ENCODE assay signal across 21 cellular contexts in genomic region chr7:5232485-5232837, GRCh38. TPM values are rescaled to one million over a fixed set of nuclear protein-coding genes. Genes with fewer than 3 reads are reported as not detected.
A peak's percentile ranks its signal among the peaks of the same experiment; 100 is the strongest.
DNase-seq lines count a peak whose midpoint lies in the region; ATAC-seq, FAIRE-seq and TF ChIP-seq lines count a peak whose summit lies in the region.
"Had no signal": no experiment of that assay in that cellular context is flagged by ENCODE, and none has a peak within 500 bp of the region (broad histone marks: within the 10 kb centered on the region; RNA-seq: fewer than 3 reads in every experiment).

No MANE protein-coding gene starts in this region.

- peaks cover 44% of the 10 kb centered on the region for H3K4me1 Mint-ChIP-seq in activated naive CD8-positive, alpha-beta T cell (ENCODE audit: low read depth)
- H3K4me1 Mint-ChIP-seq in activated naive CD8-positive, alpha-beta T cell treated with anti-CD3 and anti-CD28 coated beads for 36 hours = peaks cover 34% of the 10 kb centered on the region

- peak overlapping the region in 3 of 4 donors; percentile 46 to 63 (median 51) for H3K27ac ChIP-seq in transverse colon
- H3K27ac ChIP-seq: 22Rv1, pancreas had no signal

- TF ChIP-seq POLR2A in transverse colon (IDR thresholded peaks at IDR 0.05) = no peak

- ATAC-seq in GM21717 (IDR thresholded peaks at IDR 0.05; ENCODE audit: unreplicated experiment) (peak; percentile 0), HG03196 (IDR thresholded peaks at IDR 0.05; ENCODE audit: unreplicated experiment) (no peak)
- ATAC-seq: activated CD4-positive, alpha-beta T cell treated with anti-CD3 and anti-CD28 coated beads for 36 hours had no signal

- peak overlapping the region; percentile 30 for H3K4me3 Mint-ChIP-seq in activated naive CD8-positive, alpha-beta T cell
- no peak overlapping the region for H3K4me3 Mint-ChIP-seq in activated naive CD8-positive, alpha-beta T cell treated with anti-CD3 and anti-CD28 coated beads for 36 hours
- H3K4me3 Mint-ChIP-seq: activated CD4-positive, alpha-beta T cell treated with anti-CD3 and anti-CD28 coated beads for 36 hours had no signal

- H3K36me3 ChIP-seq in bronchial epithelial cell (ENCODE audit: control insufficient read depth, insufficient read depth, low read length) = peaks cover 17% of the 10 kb centered on the region
- peaks cover 0 to 36% (median 18%) of the 10 kb centered on the region in 4 donors for H3K36me3 ChIP-seq in transverse colon

- H3K27me3 Mint-ChIP-seq in activated naive CD8-positive, alpha-beta T cell = no peaks in the 10 kb centered on the region
- peaks cover 4% of the 10 kb centered on the region for H3K27me3 Mint-ChIP-seq in activated naive CD8-positive, alpha-beta T cell treated with anti-CD3 and anti-CD28 coated beads for 36 hours
- H3K27me3 Mint-ChIP-seq: activated CD4-positive, alpha-beta T cell treated with anti-CD3 and anti-CD28 coated beads for 36 hours had no signal

- H3K36me3 Mint-ChIP-seq in activated naive CD8-positive, alpha-beta T cell = peaks cover 6% of the 10 kb centered on the region
- peaks cover 18% of the 10 kb centered on the region for H3K36me3 Mint-ChIP-seq in activated naive CD8-positive, alpha-beta T cell treated with anti-CD3 and anti-CD28 coated beads for 36 hours

- 90% methylated on average over 13 of the region's 13 CpGs; no CpG with 5 or more reads in 1 of the 2 donors for WGBS in transverse colon (ENCODE audit: low coverage in 1 of 2), 2 donors

- in situ Hi-C loops in transverse colon (cut with MboI; ENCODE audit: low pct_ligation_motif_present in 1 of 4, low pct_unique_long_range_greater_than_20kb in 1 of 4, low sequenced_read_pairs in 3 of 4) = loop anchor here in 2 of 4 donors (25.0 kb wide), 1 partner anchor 230 kb away; no protein-coding TSS in a partner anchor

- peak; percentile 40 for FAIRE-seq in bronchial epithelial cell (lab: Jason Lieb, UNC)
- FAIRE-seq: pancreas had no signal

- H3K4me1 ChIP-seq in transverse colon = peaks cover 0 to 11% (median 0%) of the 10 kb centered on the region in 4 donors
- H3K4me1 ChIP-seq: HAP-1, pancreas had no signal

- H3K9me3 Mint-ChIP-seq in activated naive CD8-positive, alpha-beta T cell (ENCODE audit: low read depth) = no peaks in the 10 kb centered on the region
- no peaks in the 10 kb centered on the region for H3K9me3 Mint-ChIP-seq in activated naive CD8-positive, alpha-beta T cell treated with anti-CD3 and anti-CD28 coated beads for 36 hours
- H3K9me3 Mint-ChIP-seq: activated T-helper 2 cell treated with anti-CD3 and anti-CD28 coated beads, Interferon-gamma antibody, Interleukin-2, Interleukin-4, amounts not matched to agents 10 μg/mL and 5 μg/mL and 100 μg/mL, durations not matched to agents 14 hours and 24 hours and 36 hours had no signal

- intact Hi-C loops in transverse colon (cut with DNase I; ENCODE audit: low total_unique reads) = loop anchor here (10.0 kb wide), 1 partner anchor 222 kb away; no protein-coding TSS in a partner anchor

- H3K4me3 ChIP-seq in bronchial epithelial cell (ENCODE audit: low read depth, low read length) (no peak overlapping the region), transverse colon (no peak overlapping the region)
- H3K4me3 ChIP-seq: esophagus muscularis mucosa, HAP-1, lung, pancreas, Peyer's patch had no signal

- TF ChIP-seq CTCF in bronchial epithelial cell (IDR thresholded peaks at IDR 0.05; ENCODE audit: insufficient read depth, low read length, severe bottlenecking) (no peak), transverse colon (IDR thresholded peaks at IDR 0.05) (no peak)

- H3K27ac Mint-ChIP-seq in activated naive CD8-positive, alpha-beta T cell = no peak overlapping the region
- no peak overlapping the region for H3K27ac Mint-ChIP-seq in activated naive CD8-positive, alpha-beta T cell treated with anti-CD3 and anti-CD28 coated beads for 36 hours
- H3K27ac Mint-ChIP-seq: activated CD4-positive, alpha-beta T cell treated with anti-CD3 and anti-CD28 coated beads for 36 hours; activated T-helper 2 cell treated with anti-CD3 and anti-CD28 coated beads, Interferon-gamma antibody, Interleukin-2, Interleukin-4, amounts not matched to agents 10 μg/mL and 5 μg/mL and 100 μg/mL, durations not matched to agents 14 hours and 24 hours and 36 hours had no signal

- no peak for DNase-seq in activated naive CD8-positive, alpha-beta T cell treated with anti-CD3 and anti-CD28 coated beads for 36 hours
- DNase-seq in bronchial epithelial cell (ENCODE audit: low read depth) (no peak), transverse colon (no peak), activated gamma-delta T cell (lab: John Stamatoyannopoulos, UW) (no peak), NCI-H69 (lab: John Stamatoyannopoulos, UW) (no peak)
- DNase-seq: activated CD4-positive, alpha-beta T cell treated with anti-CD3 and anti-CD28 coated beads for 36 hours; C1 segment of cervical spinal cord; DMS 273 treated with DMSO at 0.1 percent for 48 hours; GF-D8; NCI-H82; stimulated activated CD4-positive, alpha-beta T cell treated with anti-CD3 and anti-CD28 coated beads, Interleukin-2, amount 100 ng/mL, for 24 hours had no signal

- H3K27me3 ChIP-seq in bronchial epithelial cell (ENCODE audit: control insufficient read depth, insufficient read depth, low read length) (no peaks in the 10 kb centered on the region), transverse colon (no peaks in the 10 kb centered on the region)
- H3K27me3 ChIP-seq: esophagus muscularis mucosa, pancreas, Peyer's patch had no signal

- TF ChIP-seq EP300 in transverse colon (IDR thresholded peaks at IDR 0.05; ENCODE audit: low read depth) = no peak

- no peaks in the 10 kb centered on the region for H3K9me3 ChIP-seq in transverse colon
- H3K9me3 ChIP-seq: esophagus muscularis mucosa, HAP-1, pancreas, Peyer's patch had no signal

RNA-seq across cellular contexts. Expression of gene WIPI2, which starts 42.4 kb away (rescaled TPM):
- total RNA-seq in activated naive CD8-positive, alpha-beta T cell treated with anti-CD3 and anti-CD28 coated beads for 36 hours = 10 to 100 TPM; 41.5 to 43.4 TPM
- total RNA-seq in bronchial epithelial cell (42.0 and 45.5 TPM in 2 replicates), transverse colon (10 to 100 TPM; 30.8 to 64.3 (median 53.2) TPM)

RNA-seq across cellular contexts. Expression of gene SLC29A4, which starts 50.3 kb away (rescaled TPM):
- 1 to 10 TPM; 1.4 to 1.6 TPM for total RNA-seq in activated naive CD8-positive, alpha-beta T cell treated with anti-CD3 and anti-CD28 coated beads for 36 hours
- 8.3 and 9.5 TPM in 2 replicates for total RNA-seq in bronchial epithelial cell
- 10 to 100 TPM in 1 of 4 donors, 1 to 10 TPM in 2, under 1 TPM in 1; 0.60 to 36.3 (median 2.6) TPM for total RNA-seq in transverse colon
